ENCODE assay signal across 1 cellular context in the genomic region with DNA sequence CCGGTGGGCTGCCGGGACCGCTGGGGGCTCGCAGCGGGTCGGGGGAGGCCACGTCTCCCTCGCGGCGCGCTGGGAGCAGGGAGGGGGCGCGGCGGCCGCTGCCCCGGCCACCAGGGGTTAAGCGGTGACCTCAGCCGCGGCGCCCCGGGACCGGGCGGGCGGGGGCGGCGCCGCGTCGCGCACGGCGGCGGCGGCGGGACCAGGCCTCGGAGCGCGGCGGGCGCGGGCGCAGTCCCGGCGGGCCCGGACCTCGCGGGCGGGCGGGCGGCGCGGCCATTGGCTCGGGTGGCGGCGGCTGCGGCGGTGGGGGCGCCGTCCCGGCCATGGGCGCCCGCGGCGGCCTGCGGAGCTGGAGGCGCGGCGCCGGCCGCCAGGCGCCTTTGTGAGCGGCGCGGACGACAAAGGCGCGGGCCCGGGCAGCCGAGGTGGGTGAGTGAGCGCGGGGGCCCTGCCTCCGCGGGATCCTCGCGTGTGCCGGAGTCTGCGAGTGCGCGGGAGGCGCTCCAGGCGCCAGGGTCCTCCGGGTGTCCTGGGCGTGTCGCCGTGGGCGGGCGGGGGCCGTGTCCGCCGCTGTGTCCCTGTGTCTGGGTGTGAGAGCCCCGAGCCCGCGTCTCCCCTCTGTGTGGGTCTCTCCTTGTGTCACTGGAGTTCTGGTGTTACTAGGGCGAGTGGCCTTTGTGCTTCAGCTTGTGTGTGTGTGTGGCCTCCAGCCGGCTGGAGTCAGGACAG.
TF ChIP-seq lines count a peak whose summit lies in the region.

A gene with protein sequence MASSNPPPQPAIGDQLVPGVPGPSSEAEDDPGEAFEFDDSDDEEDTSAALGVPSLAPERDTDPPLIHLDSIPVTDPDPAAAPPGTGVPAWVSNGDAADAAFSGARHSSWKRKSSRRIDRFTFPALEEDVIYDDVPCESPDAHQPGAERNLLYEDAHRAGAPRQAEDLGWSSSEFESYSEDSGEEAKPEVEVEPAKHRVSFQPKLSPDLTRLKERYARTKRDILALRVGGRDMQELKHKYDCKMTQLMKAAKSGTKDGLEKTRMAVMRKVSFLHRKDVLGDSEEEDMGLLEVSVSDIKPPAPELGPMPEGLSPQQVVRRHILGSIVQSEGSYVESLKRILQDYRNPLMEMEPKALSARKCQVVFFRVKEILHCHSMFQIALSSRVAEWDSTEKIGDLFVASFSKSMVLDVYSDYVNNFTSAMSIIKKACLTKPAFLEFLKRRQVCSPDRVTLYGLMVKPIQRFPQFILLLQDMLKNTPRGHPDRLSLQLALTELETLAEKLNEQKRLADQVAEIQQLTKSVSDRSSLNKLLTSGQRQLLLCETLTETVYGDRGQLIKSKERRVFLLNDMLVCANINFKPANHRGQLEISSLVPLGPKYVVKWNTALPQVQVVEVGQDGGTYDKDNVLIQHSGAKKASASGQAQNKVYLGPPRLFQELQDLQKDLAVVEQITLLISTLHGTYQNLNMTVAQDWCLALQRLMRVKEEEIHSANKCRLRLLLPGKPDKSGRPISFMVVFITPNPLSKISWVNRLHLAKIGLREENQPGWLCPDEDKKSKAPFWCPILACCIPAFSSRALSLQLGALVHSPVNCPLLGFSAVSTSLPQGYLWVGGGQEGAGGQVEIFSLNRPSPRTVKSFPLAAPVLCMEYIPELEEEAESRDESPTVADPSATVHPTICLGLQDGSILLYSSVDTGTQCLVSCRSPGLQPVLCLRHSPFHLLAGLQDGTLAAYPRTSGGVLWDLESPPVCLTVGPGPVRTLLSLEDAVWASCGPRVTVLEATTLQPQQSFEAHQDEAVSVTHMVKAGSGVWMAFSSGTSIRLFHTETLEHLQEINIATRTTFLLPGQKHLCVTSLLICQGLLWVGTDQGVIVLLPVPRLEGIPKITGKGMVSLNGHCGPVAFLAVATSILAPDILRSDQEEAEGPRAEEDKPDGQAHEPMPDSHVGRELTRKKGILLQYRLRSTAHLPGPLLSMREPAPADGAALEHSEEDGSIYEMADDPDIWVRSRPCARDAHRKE (N-terminal part only) (plus strand): TSS at position 173 of the 729 bp plus-strand sequence. CDS start 40,898 bp downstream, outside the sequence.

TF ChIP-seq in H1, 55 proteins besides CTCF, POLR2A, EP300 and RAD21:
- TF ChIP-seq CHD1 (IDR thresholded peaks at IDR 0.05; ENCODE audit: low read depth, low read length) (no peak), CBX8 (IDR thresholded peaks at IDR 0.05; ENCODE audit: borderline replicate concordance, low read depth, low read length) (no peak), SUZ12 (IDR thresholded peaks at IDR 0.05; ENCODE audit: low read length) (no peak), KDM5A (IDR thresholded peaks at IDR 0.05; ENCODE audit: low read length) (no peak), JUN (IDR thresholded peaks at IDR 0.05; ENCODE audit: low read depth, low read length) (no peak), TEAD4 (IDR thresholded peaks at IDR 0.05; ENCODE audit: low read depth, low read length) (no peak), TAF1 (IDR thresholded peaks at IDR 0.05; ENCODE audit: low read depth, low read length) (0 out of 2 replicates have a peak, but pooled peaks have one; percentile 6), HDAC6 (IDR thresholded peaks at IDR 0.05; ENCODE audit: low read depth, low read length) (no peak)
TF ChIP-seq in H1: peak in this region for 1.
